ENCODE assay signal across 9 cellular contexts in genomic region chr12:116881325-116881866, GRCh38. TPM values are rescaled to one million over a fixed set of nuclear protein-coding genes. Genes with fewer than 3 reads are reported as not detected.
DNase-seq lines count a peak whose midpoint lies in the region; ATAC-seq and TF ChIP-seq lines count a peak whose summit lies in the region.
"Had no signal": no experiment of that assay in that cellular context is flagged by ENCODE, and none has a peak within 500 bp of the region (broad histone marks: within the 10 kb centered on the region; RNA-seq: fewer than 3 reads in every experiment).

Gene HRK, minus strand, starts transcription at chr12:116881441. Its CDS starts 134 bp downstream, at chr12:116881307.

- CTCF ChIA-PET in Caco-2 (lab: Charles Lee) (interaction anchor here (0.6 to 1.4 kb wide), 2 partner anchors 62 to 154 kb away, joined by 4 to 9 read pairs; no protein-coding TSS in a partner anchor), HEK293 (lab: Yijun Ruan, JAX) (interaction anchor here (0.7 to 2.7 kb wide), 7 partner anchors 18 to 238 kb away, joined by 3 to 31 read pairs (median 5); partner anchors contain the start of genes RNFT2 and SPRING1)

- no peak for ATAC-seq in GM19452 (IDR thresholded peaks at IDR 0.05; ENCODE audit: unreplicated experiment)

- peak within 1 kb of the TSS; percentile 85 for H3K4me3 Mint-ChIP-seq in Caco-2 (ENCODE audit: unreplicated experiment)

- peaks cover 21% of the 10 kb centered on the region for H3K4me1 Mint-ChIP-seq in Caco-2 (ENCODE audit: low read depth, unreplicated experiment)

- no peak for TF ChIP-seq CTCF in Caco-2 (IDR thresholded peaks at IDR 0.05; ENCODE audit: insufficient read depth in 1 of 2, low read depth in 1 of 2, low read length in 1 of 2, severe bottlenecking in 1 of 2, unreplicated experiment in 1 of 2)
- TF ChIP-seq CTCF in HEK293 (tag by site-specific recombination; IDR thresholded peaks at IDR 0.05), result no peak
- TF ChIP-seq CTCF in right atrium auricular region (IDR thresholded peaks at IDR 0.05), result no peak

- DNase-seq in Caco-2 (no peak), SJCRH30 (no peak), right atrium auricular region (ENCODE audit: low spot score) (no peak), COLO829 (ENCODE audit: low spot score) (no peak), HT-29 (ENCODE audit: low spot score) (no peak)

- peak within 1 kb of the TSS; percentile 84; the same call in 1 of the 2 replicates for H3K27ac ChIP-seq in HEK293 (ENCODE audit: extremely low read depth, low read depth, low read length)
- H3K27ac ChIP-seq in SJCRH30, result no peak within 1 kb of the TSS
- no peak within 1 kb of the TSS for H3K27ac ChIP-seq in right atrium auricular region
- H3K27ac ChIP-seq in thymus (ENCODE audit: low read depth), result no peak within 1 kb of the TSS

- POLR2A ChIA-PET in Caco-2 (lab: Charles Lee), result no interaction called here
- POLR2A ChIA-PET in HEK293 (lab: Yijun Ruan, JAX), result interaction anchor here (0.6 to 1.7 kb wide), 4 partner anchors 18 to 166 kb away, joined by 3 to 4 read pairs (median 3); no protein-coding TSS in a partner anchor

- H3K9me3 Mint-ChIP-seq in Caco-2 (ENCODE audit: unreplicated experiment), result no peaks in the 10 kb centered on the region

- H3K27ac Mint-ChIP-seq in Caco-2 (ENCODE audit: unreplicated experiment), result peak within 1 kb of the TSS; percentile 34

- under 1% methylated on average over 49 of the region's 49 CpGs for WGBS in thymus

- peaks cover 11% of the 10 kb centered on the region for H3K27me3 ChIP-seq in Caco-2 (replicated peaks; ENCODE audit: control insufficient read depth, insufficient read depth, low read length)
- peaks cover 48% of the 10 kb centered on the region for H3K27me3 ChIP-seq in SJCRH30
- peaks cover 19 to 34% of the 10 kb centered on the region in 2 donors for H3K27me3 ChIP-seq in right atrium auricular region
- H3K27me3 ChIP-seq in thymus (ENCODE audit: control insufficient read depth, insufficient read depth), result peaks cover 31% of the 10 kb centered on the region

- H3K36me3 Mint-ChIP-seq in Caco-2 (ENCODE audit: insufficient read depth, unreplicated experiment), result no peaks in the 10 kb centered on the region

- no TSS peak for BruUV-seq in Caco-2 (replicated peaks; lab: Mats Ljungman, UMichigan)

- peaks cover 32% of the 10 kb centered on the region for H3K27me3 Mint-ChIP-seq in Caco-2 (ENCODE audit: insufficient read depth, unreplicated experiment)

- H3K4me3 ChIP-seq in Caco-2 (ENCODE audit: low read depth, low read length) (peak within 1 kb of the TSS; percentile 37), HEK293 (ENCODE audit: low read depth, low read length) (peak within 1 kb of the TSS; percentile 49), SJCRH30 (peak within 1 kb of the TSS; percentile 49), right atrium auricular region (peak within 1 kb of the TSS; percentile 17 to 43), thymus (ENCODE audit: low read length) (peak within 1 kb of the TSS; percentile 58)
- H3K4me3 ChIP-seq: lung had no signal

- H3K9me3 ChIP-seq in Caco-2, result no peaks in the 10 kb centered on the region
- no peaks in the 10 kb centered on the region for H3K9me3 ChIP-seq in HEK293 (ENCODE audit: control insufficient read depth, insufficient read depth, low read depth, low read length)
- H3K9me3 ChIP-seq in SJCRH30 (replicated peaks), result no peaks in the 10 kb centered on the region
- H3K9me3 ChIP-seq in right atrium auricular region, result no peaks in the 10 kb centered on the region
- H3K9me3 ChIP-seq in thymus (ENCODE audit: control insufficient read depth), result no peaks in the 10 kb centered on the region

- intact Hi-C loops in Caco-2 (cut with micrococcal nuclease; ENCODE audit: unreplicated experiment), result loop anchor here (1.0 to 10.0 kb wide), 3 partner anchors 74 to 177 kb away; partner anchors contain the start of genes RNFT2 and SPRING1

- H3K4me1 ChIP-seq in Caco-2 (peaks cover 12% of the 10 kb centered on the region; the same call in 1 of the 2 replicates), HEK293 (ENCODE audit: control insufficient read depth, insufficient read depth, low read length) (peaks cover 10% of the 10 kb centered on the region), SJCRH30 (no peaks in the 10 kb centered on the region), right atrium auricular region (peaks cover 0 to 41% of the 10 kb centered on the region in 2 donors), thymus (ENCODE audit: control insufficient read depth, insufficient read depth, low read length) (peaks cover 22% of the 10 kb centered on the region)

- H3K36me3 ChIP-seq in Caco-2 (ENCODE audit: control insufficient read depth, insufficient read depth, low read length) (no peaks in the 10 kb centered on the region), HEK293 (ENCODE audit: control insufficient read depth in 2 of 2, insufficient read depth in 1 of 2, low read length in 2 of 2) (no peaks in the 10 kb centered on the region; a peak in 1 of 3 replicates), SJCRH30 (no peaks in the 10 kb centered on the region), right atrium auricular region (no peaks in the 10 kb centered on the region), thymus (ENCODE audit: control insufficient read depth, insufficient read depth) (no peaks in the 10 kb centered on the region)

TF ChIP-seq in HEK293, 187 proteins besides CTCF, POLR2A, EP300 and RAD21 (continues in another document):
- TF ChIP-seq, protein P1, sequence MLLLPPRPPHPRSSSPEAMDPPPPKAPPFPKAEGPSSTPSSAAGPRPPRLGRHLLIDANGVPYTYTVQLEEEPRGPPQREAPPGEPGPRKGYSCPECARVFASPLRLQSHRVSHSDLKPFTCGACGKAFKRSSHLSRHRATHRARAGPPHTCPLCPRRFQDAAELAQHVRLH (tag by site-specific recombination; IDR thresholded peaks at IDR 0.05), result peak; percentile 37; the same call in 1 of the 2 replicates
- TF ChIP-seq SETDB1 (IDR thresholded peaks at IDR 0.05; ENCODE audit: insufficient read length, low read length), result no peak
- TF ChIP-seq KLF1 (tag by site-specific recombination; IDR thresholded peaks at IDR 0.05), result peak; percentile 30; the same call in 1 of the 2 replicates
- TF ChIP-seq, protein P2, sequence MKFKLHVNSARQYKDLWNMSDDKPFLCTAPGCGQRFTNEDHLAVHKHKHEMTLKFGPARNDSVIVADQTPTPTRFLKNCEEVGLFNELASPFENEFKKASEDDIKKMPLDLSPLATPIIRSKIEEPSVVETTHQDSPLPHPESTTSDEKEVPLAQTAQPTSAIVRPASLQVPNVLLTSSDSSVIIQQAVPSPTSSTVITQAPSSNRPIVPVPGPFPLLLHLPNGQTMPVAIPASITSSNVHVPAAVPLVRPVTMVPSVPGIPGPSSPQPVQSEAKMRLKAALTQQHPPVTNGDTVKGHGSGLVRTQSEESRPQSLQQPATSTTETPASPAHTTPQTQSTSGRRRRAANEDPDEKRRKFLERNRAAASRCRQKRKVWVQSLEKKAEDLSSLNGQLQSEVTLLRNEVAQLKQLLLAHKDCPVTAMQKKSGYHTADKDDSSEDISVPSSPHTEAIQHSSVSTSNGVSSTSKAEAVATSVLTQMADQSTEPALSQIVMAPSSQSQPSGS (tag by site-specific recombination; IDR thresholded peaks at IDR 0.05; ENCODE audit: low read depth), result no peak
- TF ChIP-seq ZNF366 (tag by site-specific recombination; conservative IDR thresholded peaks at IDR 0.05), result peak; percentile 40; the same call in 1 of the 2 replicates
- TF ChIP-seq PRDM1 (tag by site-specific recombination; IDR thresholded peaks at IDR 0.05), result no peak
- TF ChIP-seq, protein P3, sequence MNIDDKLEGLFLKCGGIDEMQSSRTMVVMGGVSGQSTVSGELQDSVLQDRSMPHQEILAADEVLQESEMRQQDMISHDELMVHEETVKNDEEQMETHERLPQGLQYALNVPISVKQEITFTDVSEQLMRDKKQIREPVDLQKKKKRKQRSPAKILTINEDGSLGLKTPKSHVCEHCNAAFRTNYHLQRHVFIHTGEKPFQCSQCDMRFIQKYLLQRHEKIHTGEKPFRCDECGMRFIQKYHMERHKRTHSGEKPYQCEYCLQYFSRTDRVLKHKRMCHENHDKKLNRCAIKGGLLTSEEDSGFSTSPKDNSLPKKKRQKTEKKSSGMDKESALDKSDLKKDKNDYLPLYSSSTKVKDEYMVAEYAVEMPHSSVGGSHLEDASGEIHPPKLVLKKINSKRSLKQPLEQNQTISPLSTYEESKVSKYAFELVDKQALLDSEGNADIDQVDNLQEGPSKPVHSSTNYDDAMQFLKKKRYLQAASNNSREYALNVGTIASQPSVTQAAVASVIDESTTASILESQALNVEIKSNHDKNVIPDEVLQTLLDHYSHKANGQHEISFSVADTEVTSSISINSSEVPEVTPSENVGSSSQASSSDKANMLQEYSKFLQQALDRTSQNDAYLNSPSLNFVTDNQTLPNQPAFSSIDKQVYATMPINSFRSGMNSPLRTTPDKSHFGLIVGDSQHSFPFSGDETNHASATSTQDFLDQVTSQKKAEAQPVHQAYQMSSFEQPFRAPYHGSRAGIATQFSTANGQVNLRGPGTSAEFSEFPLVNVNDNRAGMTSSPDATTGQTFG (tag by site-specific recombination; IDR thresholded peaks at IDR 0.05; ENCODE audit: borderline replicate concordance), result no peak
- no peak for TF ChIP-seq OSR2 (tag by site-specific recombination; IDR thresholded peaks at IDR 0.05)
- no peak for TF ChIP-seq ZNF24 (tag by site-specific recombination; IDR thresholded peaks at IDR 0.05)
- TF ChIP-seq ZNF473 (tag by site-specific recombination; IDR thresholded peaks at IDR 0.05), result no peak
- no peak for TF ChIP-seq BCL11A (tag by site-specific recombination; IDR thresholded peaks at IDR 0.05; ENCODE audit: low read depth)
- TF ChIP-seq, protein P4, sequence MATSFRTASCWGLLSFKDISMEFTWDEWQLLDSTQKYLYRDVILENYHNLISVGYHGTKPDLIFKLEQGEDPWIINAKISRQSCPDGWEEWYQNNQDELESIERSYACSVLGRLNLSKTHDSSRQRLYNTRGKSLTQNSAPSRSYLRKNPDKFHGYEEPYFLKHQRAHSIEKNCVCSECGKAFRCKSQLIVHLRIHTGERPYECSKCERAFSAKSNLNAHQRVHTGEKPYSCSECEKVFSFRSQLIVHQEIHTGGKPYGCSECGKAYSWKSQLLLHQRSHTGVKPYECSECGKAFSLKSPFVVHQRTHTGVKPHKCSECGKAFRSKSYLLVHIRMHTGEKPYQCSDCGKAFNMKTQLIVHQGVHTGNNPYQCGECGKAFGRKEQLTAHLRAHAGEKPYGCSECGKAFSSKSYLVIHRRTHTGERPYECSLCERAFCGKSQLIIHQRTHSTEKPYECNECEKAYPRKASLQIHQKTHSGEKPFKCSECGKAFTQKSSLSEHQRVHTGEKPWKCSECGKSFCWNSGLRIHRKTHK (tag by site-specific recombination; IDR thresholded peaks at IDR 0.05), result no peak
- no peak for TF ChIP-seq ZNF416 (tag by site-specific recombination; IDR thresholded peaks at IDR 0.05)
- no peak for TF ChIP-seq ZNF174 (tag by site-specific recombination; IDR thresholded peaks at IDR 0.05)
- TF ChIP-seq ZNF664 (tag by site-specific recombination; IDR thresholded peaks at IDR 0.05), result no peak

RNA-seq across cellular contexts. Expression of gene HRK, which starts in this region (rescaled TPM):
- 0.61 and 1.3 TPM in 2 replicates for total RNA-seq in Caco-2 (2022)
- 0.04 TPM in 1 of 2 replicates, not detected in the other for total RNA-seq in SJCRH30 (2014; rRNA removed; shearing (Covaris generic))
- under 1 TPM in 1 of 2 donors, not detected in 1; 0.08 TPM for total RNA-seq in right atrium auricular region
- 1.9 TPM for polyA plus RNA-seq in thymus
- total RNA-seq in HT-29 (2014; rRNA removed; shearing (Covaris generic)), result not detected in 2 replicates
